Comparison of ENCODE assay signal across 23 cellular contexts in genomic region chr1:89898695-89899470, GRCh38.
A peak's percentile ranks its signal among the peaks of the same experiment; 100 is the strongest.
DNase-seq lines count a peak whose midpoint lies in the region; ATAC-seq, FAIRE-seq and TF ChIP-seq lines count a peak whose summit lies in the region.
"Had no signal": no experiment of that assay in that cellular context is flagged by ENCODE, and none has a peak within 500 bp of the region (broad histone marks: within the 10 kb centered on the region; RNA-seq: fewer than 3 reads in every experiment).

No MANE protein-coding gene starts in this region.

- peaks cover 3% of the 10 kb centered on the region for H3K27me3 Mint-ChIP-seq in GM23338 (ENCODE audit: insufficient read depth, low read depth, poor library complexity)
- H3K27me3 Mint-ChIP-seq in T-helper 17 cell: no peaks in the 10 kb centered on the region

- no TSS peak for BruUV-seq in OCI-LY7 (replicated peaks; lab: Mats Ljungman, UMichigan)

- peaks cover 19% of the 10 kb centered on the region for H3K4me1 ChIP-seq in GM23338 (ENCODE audit: insufficient read depth)
- peaks cover 0 to 4% of the 10 kb centered on the region in 2 donors for H3K4me1 ChIP-seq in left lung
- H3K4me1 ChIP-seq in OCI-LY7 (ENCODE audit: insufficient read depth, low read length, poor library complexity, severe bottlenecking): peaks cover 2% of the 10 kb centered on the region

- H3K36me3 Mint-ChIP-seq in GM23338 (ENCODE audit: low read depth) (no peaks in the 10 kb centered on the region; the same call in 2 of the 3 replicates), T-helper 17 cell (ENCODE audit: low read depth) (peaks cover 2% of the 10 kb centered on the region)

- H3K9me2 ChIP-seq in GM23338 (ENCODE audit: insufficient read depth) (no peaks in the 10 kb centered on the region), OCI-LY7 (ENCODE audit: insufficient read depth, low read length) (no peaks in the 10 kb centered on the region)
- H3K9me2 ChIP-seq: SK-N-SH had no signal

- intact Hi-C loops in left lung (cut with DNase I): no loop called here
- intact Hi-C loops in OCI-LY7 (cut with micrococcal nuclease; ENCODE audit: unreplicated experiment): loop anchor here (2.0 kb wide), 1 partner anchor 20 kb away; no protein-coding TSS in a partner anchor

- POLR2A ChIA-PET in OCI-LY7 (lab: Charles Lee): interaction anchor here (1.1 to 2.1 kb wide), 2 partner anchors 21 to 30 kb away, joined by 4 to 10 read pairs; no protein-coding TSS in a partner anchor

- no peaks in the 10 kb centered on the region for H3K27me3 ChIP-seq in GM23338 (ENCODE audit: insufficient read depth)
- no peaks in the 10 kb centered on the region for H3K27me3 ChIP-seq in left lung
- H3K27me3 ChIP-seq: BLaER1 treated with 17β-estradiol and CSF1 and Interleukin-3, amounts not matched to agents 10 nM and 100 nM had no signal

- peaks cover 59% of the 10 kb centered on the region for H3K4me1 Mint-ChIP-seq in GM23338
- H3K4me1 Mint-ChIP-seq in T-helper 17 cell: peaks cover 27% of the 10 kb centered on the region

- CTCF ChIA-PET in OCI-LY7 (lab: Charles Lee; ENCODE audit: unreplicated experiment): no interaction called here

- H2AFZ ChIP-seq in GM23338 (no peak overlapping the region), OCI-LY7 (ENCODE audit: low read length) (no peak overlapping the region)

- FAIRE-seq in GM19239 (lab: Jason Lieb, UNC): no peak
- FAIRE-seq: D721Med had no signal

- H4K20me1 ChIP-seq in GM23338 (replicated peaks; ENCODE audit: insufficient read depth): no peaks in the 10 kb centered on the region; the same call in 1 of the 2 replicates
- 0 out of 2 replicates have a peak, but pooled peaks cover 2% of the 10 kb centered on the region for H4K20me1 ChIP-seq in OCI-LY7 (ENCODE audit: insufficient read depth, low read length)

- no peak overlapping the region; the same call in 1 of the 2 replicates for H3K4me2 ChIP-seq in GM23338
- no peak overlapping the region for H3K4me2 ChIP-seq in OCI-LY7 (ENCODE audit: low read length)
- H3K4me2 ChIP-seq: SK-N-SH had no signal

- TF ChIP-seq CTCF in GM23338 (conservative IDR thresholded peaks at IDR 0.05; ENCODE audit: low read depth in 2 of 2) (no peak), left lung (IDR thresholded peaks at IDR 0.05) (no peak), OCI-LY7 (conservative IDR thresholded peaks at IDR 0.05; ENCODE audit: low read length) (no peak)

- H3K4me3 Mint-ChIP-seq in GM23338: no peak overlapping the region
- no peak overlapping the region for H3K4me3 Mint-ChIP-seq in T-helper 17 cell
- H3K4me3 Mint-ChIP-seq: H9 had no signal

- H3K4me3 ChIP-seq in GM23338 (no peak overlapping the region), left lung (no peak overlapping the region), OCI-LY7 (ENCODE audit: low read depth, low read length, poor library complexity, severe bottlenecking) (no peak overlapping the region)
- H3K4me3 ChIP-seq: BLaER1 treated with 17β-estradiol and CSF1 and Interleukin-3, amounts not matched to agents 10 nM and 100 nM had no signal

- peaks cover 41% of the 10 kb centered on the region for H3K79me2 ChIP-seq in GM23338 (replicated peaks; ENCODE audit: insufficient read depth)
- no peaks in the 10 kb centered on the region; the same call in 1 of the 2 replicates for H3K79me2 ChIP-seq in OCI-LY7 (ENCODE audit: insufficient read depth, low read depth, low read length)

- no peak for DNase-seq in GM23338 (ENCODE audit: low spot score)
- DNase-seq in T-helper 17 cell: no peak
- DNase-seq in left lung: no peak
- no peak for DNase-seq in OCI-LY7 (ENCODE audit: low spot score)
- DNase-seq in iPS-NIHi11 (ENCODE audit: low spot score): no peak
- no peak for DNase-seq in GM19239 (ENCODE audit: insufficient read length, low spot score)
- DNase-seq: ACHN; DMS53; GDM1; H9; NCI-H1092 treated with DMSO at 0.1 percent for 48 hours; NCI-H1436 treated with DMSO at 0.1 percent for 48 hours; NCI-H2029; NCI-H226; NCI-H524; NCI-H774; NK-92 treated with Interleukin-12 subunit alpha and Interleukin-12 subunit beta, amount 100 ng/mL, for 24 hours; SIG-M5; SK-N-SH had no signal

- no peaks in the 10 kb centered on the region for H3K9me3 ChIP-seq in T-helper 17 cell (ENCODE audit: control insufficient read depth, low read length, poor library complexity, severe bottlenecking)
- H3K9me3 ChIP-seq in left lung: no peaks in the 10 kb centered on the region
- H3K9me3 ChIP-seq in OCI-LY7 (ENCODE audit: low read length): no peaks in the 10 kb centered on the region
- H3K9me3 ChIP-seq: BLaER1 treated with 17β-estradiol and CSF1 and Interleukin-3, amounts not matched to agents 10 nM and 100 nM; SK-N-SH had no signal

- H3K27ac ChIP-seq in GM23338 (ENCODE audit: low read depth) (no peak overlapping the region), left lung (no peak overlapping the region), OCI-LY7 (ENCODE audit: low read depth, low read length, poor library complexity, severe bottlenecking) (no peak overlapping the region)
- H3K27ac ChIP-seq: BLaER1 treated with 17β-estradiol and CSF1 and Interleukin-3, amounts not matched to agents 10 nM and 100 nM had no signal

- H3K36me3 ChIP-seq in GM23338 (ENCODE audit: insufficient read depth) (no peaks in the 10 kb centered on the region; the same call in 1 of the 2 replicates), left lung (no peaks in the 10 kb centered on the region), OCI-LY7 (ENCODE audit: insufficient read depth, low read length) (peaks cover 8% of the 10 kb centered on the region; the same call in 1 of the 2 replicates)

- peak; percentile 39 for ATAC-seq in GM23338
- no peak for ATAC-seq in T-helper 17 cell
- ATAC-seq in left lung: peak; percentile 61
- ATAC-seq in HG02973 (IDR thresholded peaks at IDR 0.05; ENCODE audit: unreplicated experiment): no peak
- ATAC-seq: Panc1 had no signal

- H3K9me3 Mint-ChIP-seq in GM23338: no peaks in the 10 kb centered on the region
- H3K9me3 Mint-ChIP-seq: H9 had no signal

- no peak overlapping the region for H3K27ac Mint-ChIP-seq in GM23338
- H3K27ac Mint-ChIP-seq in T-helper 17 cell: peak overlapping the region; percentile 66

- H3F3A ChIP-seq in GM23338 (replicated peaks; ENCODE audit: low read depth): 0 out of 2 replicates have a peak, but pooled peaks cover 7% of the 10 kb centered on the region

TF ChIP-seq in GM23338, 12 proteins besides CTCF, POLR2A, EP300 and RAD21 (continues in another document):
- TF ChIP-seq NANOG (IDR thresholded peaks at IDR 0.05; ENCODE audit: borderline replicate concordance): no peak
- TF ChIP-seq ZNF331 (CRISPR knock-in tag; IDR thresholded peaks at IDR 0.05; ENCODE audit: low read depth): no peak
- no peak for TF ChIP-seq ZNF462 (CRISPR knock-in tag; IDR thresholded peaks at IDR 0.05)
- TF ChIP-seq JUNB (IDR thresholded peaks at IDR 0.05; ENCODE audit: unreplicated experiment): no peak
- TF ChIP-seq STAT1 (IDR thresholded peaks at IDR 0.05; ENCODE audit: unreplicated experiment): no peak

Comparison
In these comparisons a context has a peak if more than half of its experiments do, and no peak if none do; other contexts are left out.
1. ATAC-seq: peak in GM23338 (single experiment) and left lung (single experiment); none in T-helper 17 cell (single experiment) and HG02973 (single experiment).